In the genomic region with DNA sequence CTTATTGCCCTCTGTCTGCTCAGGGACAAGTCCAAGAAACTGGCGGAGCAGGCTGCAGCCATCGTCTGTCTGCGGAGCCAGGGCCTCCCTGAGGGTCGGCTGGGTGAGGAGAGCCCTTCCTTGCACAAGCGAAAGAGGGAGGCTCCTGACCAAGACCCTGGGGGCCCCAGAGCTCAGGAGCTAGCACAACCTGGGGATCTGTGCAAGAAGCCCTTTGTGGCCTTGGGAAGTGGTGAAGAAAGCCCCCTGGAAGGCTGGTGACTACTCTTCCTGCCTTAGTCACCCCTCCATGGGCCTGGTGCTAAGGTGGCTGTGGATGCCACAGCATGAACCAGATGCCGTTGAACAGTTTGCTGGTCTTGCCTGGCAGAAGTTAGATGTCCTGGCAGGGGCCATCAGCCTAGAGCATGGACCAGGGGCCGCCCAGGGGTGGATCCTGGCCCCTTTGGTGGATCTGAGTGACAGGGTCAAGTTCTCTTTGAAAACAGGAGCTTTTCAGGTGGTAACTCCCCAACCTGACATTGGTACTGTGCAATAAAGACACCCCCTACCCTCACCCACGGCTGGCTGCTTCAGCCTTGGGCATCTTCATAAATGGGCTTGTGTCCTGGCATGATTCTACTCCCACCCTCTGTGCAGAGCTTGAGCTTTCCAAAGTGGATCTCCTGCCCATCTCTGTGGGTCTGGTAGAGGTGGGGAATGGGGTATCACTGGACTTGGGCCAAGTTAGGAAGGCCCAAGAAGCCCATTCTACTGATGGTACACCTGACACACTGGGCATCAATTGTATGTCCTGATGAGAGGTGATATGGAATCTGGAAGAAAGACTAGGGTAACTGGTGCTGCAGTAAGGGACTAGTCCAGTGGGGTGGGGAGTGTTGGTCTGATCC, we compare ENCODE assay signal across 1 cellular context.
TF ChIP-seq lines count a peak whose summit lies in the region.

No MANE protein-coding gene starts in this region.

TF ChIP-seq in K562, 482 proteins besides CTCF, POLR2A, EP300 and RAD21 (continues in another document):
- no peak for TF ChIP-seq RBM17 (IDR thresholded peaks at IDR 0.05; ENCODE audit: borderline replicate concordance, low read depth, low read length)
- TF ChIP-seq BRD9 (IDR thresholded peaks at IDR 0.05; ENCODE audit: low read depth, partially characterized antibody) = peak; percentile 18
- no peak for TF ChIP-seq RB1 (IDR thresholded peaks at IDR 0.05; ENCODE audit: low read depth)
- TF ChIP-seq PHF20 (IDR thresholded peaks at IDR 0.05; ENCODE audit: partially characterized antibody) = no peak
- no peak for TF ChIP-seq ZNF347 (CRISPR knock-in tag; IDR thresholded peaks at IDR 0.05; ENCODE audit: low read depth)
- TF ChIP-seq, protein P1, sequence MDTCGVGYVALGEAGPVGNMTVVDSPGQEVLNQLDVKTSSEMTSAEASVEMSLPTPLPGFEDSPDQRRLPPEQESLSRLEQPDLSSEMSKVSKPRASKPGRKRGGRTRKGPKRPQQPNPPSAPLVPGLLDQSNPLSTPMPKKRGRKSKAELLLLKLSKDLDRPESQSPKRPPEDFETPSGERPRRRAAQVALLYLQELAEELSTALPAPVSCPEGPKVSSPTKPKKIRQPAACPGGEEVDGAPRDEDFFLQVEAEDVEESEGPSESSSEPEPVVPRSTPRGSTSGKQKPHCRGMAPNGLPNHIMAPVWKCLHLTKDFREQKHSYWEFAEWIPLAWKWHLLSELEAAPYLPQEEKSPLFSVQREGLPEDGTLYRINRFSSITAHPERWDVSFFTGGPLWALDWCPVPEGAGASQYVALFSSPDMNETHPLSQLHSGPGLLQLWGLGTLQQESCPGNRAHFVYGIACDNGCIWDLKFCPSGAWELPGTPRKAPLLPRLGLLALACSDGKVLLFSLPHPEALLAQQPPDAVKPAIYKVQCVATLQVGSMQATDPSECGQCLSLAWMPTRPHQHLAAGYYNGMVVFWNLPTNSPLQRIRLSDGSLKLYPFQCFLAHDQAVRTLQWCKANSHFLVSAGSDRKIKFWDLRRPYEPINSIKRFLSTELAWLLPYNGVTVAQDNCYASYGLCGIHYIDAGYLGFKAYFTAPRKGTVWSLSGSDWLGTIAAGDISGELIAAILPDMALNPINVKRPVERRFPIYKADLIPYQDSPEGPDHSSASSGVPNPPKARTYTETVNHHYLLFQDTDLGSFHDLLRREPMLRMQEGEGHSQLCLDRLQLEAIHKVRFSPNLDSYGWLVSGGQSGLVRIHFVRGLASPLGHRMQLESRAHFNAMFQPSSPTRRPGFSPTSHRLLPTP (IDR thresholded peaks at IDR 0.05; ENCODE audit: borderline replicate concordance, extremely low read depth, insufficient read length) = no peak
- TF ChIP-seq HDAC8 (tag; IDR thresholded peaks at IDR 0.05) = no peak
- no peak for TF ChIP-seq EP400 (IDR thresholded peaks at IDR 0.05)
- TF ChIP-seq NFIX (CRISPR knock-in tag; IDR thresholded peaks at IDR 0.05; ENCODE audit: low read depth) = no peak
- TF ChIP-seq BMI1 (IDR thresholded peaks at IDR 0.05; ENCODE audit: low read length) = no peak
- 0 out of 2 replicates have a peak, but pooled peaks have one; percentile 60 for TF ChIP-seq NR4A1 (CRISPR knock-in tag; IDR thresholded peaks at IDR 0.05)
- no peak for TF ChIP-seq NR4A1 (tag; IDR thresholded peaks at IDR 0.05)
- TF ChIP-seq GTF2E2 (tag; IDR thresholded peaks at IDR 0.05) = no peak
- TF ChIP-seq GABPB1 (CRISPR knock-in tag; IDR thresholded peaks at IDR 0.05) = no peak
- TF ChIP-seq ZC3H11A (IDR thresholded peaks at IDR 0.05; ENCODE audit: low read depth, low read length) = no peak
- TF ChIP-seq ZNF445 (CRISPR knock-in tag; IDR thresholded peaks at IDR 0.05; ENCODE audit: low read depth) = no peak
- TF ChIP-seq MAZ (CRISPR knock-in tag; conservative IDR thresholded peaks at IDR 0.05 in 1 of 2, IDR thresholded peaks at IDR 0.05 in 1 of 2) = no peak
- TF ChIP-seq BCL6 (CRISPR knock-in tag; IDR thresholded peaks at IDR 0.05) = no peak
- TF ChIP-seq GATAD2B (IDR thresholded peaks at IDR 0.05; ENCODE audit: borderline replicate concordance) = no peak
- no peak for TF ChIP-seq KHSRP (IDR thresholded peaks at IDR 0.05)
- no peak for TF ChIP-seq HDAC1 (IDR thresholded peaks at IDR 0.05)
- no peak for TF ChIP-seq CBX3 (IDR thresholded peaks at IDR 0.05; ENCODE audit: borderline replicate concordance in 1 of 2, low read length in 2 of 2)
- TF ChIP-seq, protein P2, sequence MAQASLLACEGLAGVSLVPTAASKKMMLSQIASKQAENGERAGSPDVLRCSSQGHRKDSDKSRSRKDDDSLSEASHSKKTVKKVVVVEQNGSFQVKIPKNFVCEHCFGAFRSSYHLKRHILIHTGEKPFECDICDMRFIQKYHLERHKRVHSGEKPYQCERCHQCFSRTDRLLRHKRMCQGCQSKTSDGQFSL (CRISPR knock-in tag; IDR thresholded peaks at IDR 0.05) = no peak
- TF ChIP-seq, protein P2 (tag; IDR thresholded peaks at IDR 0.05) = no peak
- TF ChIP-seq ZNF75A (CRISPR knock-in tag; IDR thresholded peaks at IDR 0.05) = no peak
- TF ChIP-seq ZNF12 (CRISPR knock-in tag; IDR thresholded peaks at IDR 0.05) = peak; percentile 90; the same call in 1 of the 2 replicates
- TF ChIP-seq PHB (CRISPR knock-in tag; IDR thresholded peaks at IDR 0.05) = no peak
- no peak for TF ChIP-seq FOXK1 (CRISPR knock-in tag; IDR thresholded peaks at IDR 0.05; ENCODE audit: borderline replicate concordance)
- TF ChIP-seq, protein P3, sequence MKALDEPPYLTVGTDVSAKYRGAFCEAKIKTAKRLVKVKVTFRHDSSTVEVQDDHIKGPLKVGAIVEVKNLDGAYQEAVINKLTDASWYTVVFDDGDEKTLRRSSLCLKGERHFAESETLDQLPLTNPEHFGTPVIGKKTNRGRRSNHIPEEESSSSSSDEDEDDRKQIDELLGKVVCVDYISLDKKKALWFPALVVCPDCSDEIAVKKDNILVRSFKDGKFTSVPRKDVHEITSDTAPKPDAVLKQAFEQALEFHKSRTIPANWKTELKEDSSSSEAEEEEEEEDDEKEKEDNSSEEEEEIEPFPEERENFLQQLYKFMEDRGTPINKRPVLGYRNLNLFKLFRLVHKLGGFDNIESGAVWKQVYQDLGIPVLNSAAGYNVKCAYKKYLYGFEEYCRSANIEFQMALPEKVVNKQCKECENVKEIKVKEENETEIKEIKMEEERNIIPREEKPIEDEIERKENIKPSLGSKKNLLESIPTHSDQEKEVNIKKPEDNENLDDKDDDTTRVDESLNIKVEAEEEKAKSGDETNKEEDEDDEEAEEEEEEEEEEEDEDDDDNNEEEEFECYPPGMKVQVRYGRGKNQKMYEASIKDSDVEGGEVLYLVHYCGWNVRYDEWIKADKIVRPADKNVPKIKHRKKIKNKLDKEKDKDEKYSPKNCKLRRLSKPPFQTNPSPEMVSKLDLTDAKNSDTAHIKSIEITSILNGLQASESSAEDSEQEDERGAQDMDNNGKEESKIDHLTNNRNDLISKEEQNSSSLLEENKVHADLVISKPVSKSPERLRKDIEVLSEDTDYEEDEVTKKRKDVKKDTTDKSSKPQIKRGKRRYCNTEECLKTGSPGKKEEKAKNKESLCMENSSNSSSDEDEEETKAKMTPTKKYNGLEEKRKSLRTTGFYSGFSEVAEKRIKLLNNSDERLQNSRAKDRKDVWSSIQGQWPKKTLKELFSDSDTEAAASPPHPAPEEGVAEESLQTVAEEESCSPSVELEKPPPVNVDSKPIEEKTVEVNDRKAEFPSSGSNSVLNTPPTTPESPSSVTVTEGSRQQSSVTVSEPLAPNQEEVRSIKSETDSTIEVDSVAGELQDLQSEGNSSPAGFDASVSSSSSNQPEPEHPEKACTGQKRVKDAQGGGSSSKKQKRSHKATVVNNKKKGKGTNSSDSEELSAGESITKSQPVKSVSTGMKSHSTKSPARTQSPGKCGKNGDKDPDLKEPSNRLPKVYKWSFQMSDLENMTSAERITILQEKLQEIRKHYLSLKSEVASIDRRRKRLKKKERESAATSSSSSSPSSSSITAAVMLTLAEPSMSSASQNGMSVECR (CRISPR knock-in tag; IDR thresholded peaks at IDR 0.05) = no peak
- TF ChIP-seq HNRNPL (IDR thresholded peaks at IDR 0.05; ENCODE audit: low read depth, low read length) = no peak; the same call in 1 of the 2 replicates
- TF ChIP-seq, protein P4, sequence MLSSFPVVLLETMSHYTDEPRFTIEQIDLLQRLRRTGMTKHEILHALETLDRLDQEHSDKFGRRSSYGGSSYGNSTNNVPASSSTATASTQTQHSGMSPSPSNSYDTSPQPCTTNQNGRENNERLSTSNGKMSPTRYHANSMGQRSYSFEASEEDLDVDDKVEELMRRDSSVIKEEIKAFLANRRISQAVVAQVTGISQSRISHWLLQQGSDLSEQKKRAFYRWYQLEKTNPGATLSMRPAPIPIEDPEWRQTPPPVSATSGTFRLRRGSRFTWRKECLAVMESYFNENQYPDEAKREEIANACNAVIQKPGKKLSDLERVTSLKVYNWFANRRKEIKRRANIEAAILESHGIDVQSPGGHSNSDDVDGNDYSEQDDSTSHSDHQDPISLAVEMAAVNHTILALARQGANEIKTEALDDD (IDR thresholded peaks at IDR 0.05) = 0 out of 2 replicates have a peak, but pooled peaks have one; percentile 61
- no peak for TF ChIP-seq HDGF (IDR thresholded peaks at IDR 0.05)
- no peak for TF ChIP-seq TEAD4 (IDR thresholded peaks at IDR 0.05; ENCODE audit: low read length)
- no peak for TF ChIP-seq TEAD4 (CRISPR knock-in tag; IDR thresholded peaks at IDR 0.05; ENCODE audit: borderline replicate concordance)
- TF ChIP-seq DACH1 (IDR thresholded peaks at IDR 0.05; ENCODE audit: partially characterized antibody) = no peak
- TF ChIP-seq HDAC3 (IDR thresholded peaks at IDR 0.05; ENCODE audit: borderline replicate concordance, partially characterized antibody) = no peak
- no peak for TF ChIP-seq ZNF174 (CRISPR knock-in tag; IDR thresholded peaks at IDR 0.05)
- TF ChIP-seq RFX1 (IDR thresholded peaks at IDR 0.05) = no peak
- TF ChIP-seq ZNF717 (CRISPR knock-in tag; IDR thresholded peaks at IDR 0.05) = no peak
- TF ChIP-seq, protein P5, sequence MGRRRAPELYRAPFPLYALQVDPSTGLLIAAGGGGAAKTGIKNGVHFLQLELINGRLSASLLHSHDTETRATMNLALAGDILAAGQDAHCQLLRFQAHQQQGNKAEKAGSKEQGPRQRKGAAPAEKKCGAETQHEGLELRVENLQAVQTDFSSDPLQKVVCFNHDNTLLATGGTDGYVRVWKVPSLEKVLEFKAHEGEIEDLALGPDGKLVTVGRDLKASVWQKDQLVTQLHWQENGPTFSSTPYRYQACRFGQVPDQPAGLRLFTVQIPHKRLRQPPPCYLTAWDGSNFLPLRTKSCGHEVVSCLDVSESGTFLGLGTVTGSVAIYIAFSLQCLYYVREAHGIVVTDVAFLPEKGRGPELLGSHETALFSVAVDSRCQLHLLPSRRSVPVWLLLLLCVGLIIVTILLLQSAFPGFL (CRISPR knock-in tag; IDR thresholded peaks at IDR 0.05) = no peak
- no peak for TF ChIP-seq ZKSCAN3 (CRISPR knock-in tag; IDR thresholded peaks at IDR 0.05)
- no peak for TF ChIP-seq LCOR (CRISPR knock-in tag; IDR thresholded peaks at IDR 0.05)
- no peak for TF ChIP-seq SAFB2 (IDR thresholded peaks at IDR 0.05; ENCODE audit: borderline replicate concordance, low read depth, low read length, severe bottlenecking)
- TF ChIP-seq NFRKB (IDR thresholded peaks at IDR 0.05; ENCODE audit: low read depth) = peak; percentile 40
- no peak for TF ChIP-seq FIP1L1 (IDR thresholded peaks at IDR 0.05; ENCODE audit: low read depth, low read length, poor library complexity, severe bottlenecking)
- 0 out of 2 replicates have a peak, but pooled peaks have one; percentile 22 for TF ChIP-seq ZBTB17 (CRISPR knock-in tag; IDR thresholded peaks at IDR 0.05)
- TF ChIP-seq, protein P6, sequence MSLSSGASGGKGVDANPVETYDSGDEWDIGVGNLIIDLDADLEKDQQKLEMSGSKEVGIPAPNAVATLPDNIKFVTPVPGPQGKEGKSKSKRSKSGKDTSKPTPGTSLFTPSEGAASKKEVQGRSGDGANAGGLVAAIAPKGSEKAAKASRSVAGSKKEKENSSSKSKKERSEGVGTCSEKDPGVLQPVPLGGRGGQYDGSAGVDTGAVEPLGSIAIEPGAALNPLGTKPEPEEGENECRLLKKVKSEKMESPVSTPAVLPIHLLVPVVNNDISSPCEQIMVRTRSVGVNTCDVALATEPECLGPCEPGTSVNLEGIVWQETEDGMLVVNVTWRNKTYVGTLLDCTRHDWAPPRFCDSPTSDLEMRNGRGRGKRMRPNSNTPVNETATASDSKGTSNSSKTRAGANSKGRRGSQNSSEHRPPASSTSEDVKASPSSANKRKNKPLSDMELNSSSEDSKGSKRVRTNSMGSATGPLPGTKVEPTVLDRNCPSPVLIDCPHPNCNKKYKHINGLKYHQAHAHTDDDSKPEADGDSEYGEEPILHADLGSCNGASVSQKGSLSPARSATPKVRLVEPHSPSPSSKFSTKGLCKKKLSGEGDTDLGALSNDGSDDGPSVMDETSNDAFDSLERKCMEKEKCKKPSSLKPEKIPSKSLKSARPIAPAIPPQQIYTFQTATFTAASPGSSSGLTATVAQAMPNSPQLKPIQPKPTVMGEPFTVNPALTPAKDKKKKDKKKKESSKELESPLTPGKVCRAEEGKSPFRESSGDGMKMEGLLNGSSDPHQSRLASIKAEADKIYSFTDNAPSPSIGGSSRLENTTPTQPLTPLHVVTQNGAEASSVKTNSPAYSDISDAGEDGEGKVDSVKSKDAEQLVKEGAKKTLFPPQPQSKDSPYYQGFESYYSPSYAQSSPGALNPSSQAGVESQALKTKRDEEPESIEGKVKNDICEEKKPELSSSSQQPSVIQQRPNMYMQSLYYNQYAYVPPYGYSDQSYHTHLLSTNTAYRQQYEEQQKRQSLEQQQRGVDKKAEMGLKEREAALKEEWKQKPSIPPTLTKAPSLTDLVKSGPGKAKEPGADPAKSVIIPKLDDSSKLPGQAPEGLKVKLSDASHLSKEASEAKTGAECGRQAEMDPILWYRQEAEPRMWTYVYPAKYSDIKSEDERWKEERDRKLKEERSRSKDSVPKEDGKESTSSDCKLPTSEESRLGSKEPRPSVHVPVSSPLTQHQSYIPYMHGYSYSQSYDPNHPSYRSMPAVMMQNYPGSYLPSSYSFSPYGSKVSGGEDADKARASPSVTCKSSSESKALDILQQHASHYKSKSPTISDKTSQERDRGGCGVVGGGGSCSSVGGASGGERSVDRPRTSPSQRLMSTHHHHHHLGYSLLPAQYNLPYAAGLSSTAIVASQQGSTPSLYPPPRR (CRISPR knock-in tag; IDR thresholded peaks at IDR 0.05; ENCODE audit: borderline replicate concordance) = no peak
- TF ChIP-seq CHD2 (IDR thresholded peaks at IDR 0.05; ENCODE audit: low read depth, low read length) = no peak
- 0 out of 2 replicates have a peak, but pooled peaks have one; percentile 44 for TF ChIP-seq PHTF2 (CRISPR knock-in tag; IDR thresholded peaks at IDR 0.05)
- TF ChIP-seq, protein P7, sequence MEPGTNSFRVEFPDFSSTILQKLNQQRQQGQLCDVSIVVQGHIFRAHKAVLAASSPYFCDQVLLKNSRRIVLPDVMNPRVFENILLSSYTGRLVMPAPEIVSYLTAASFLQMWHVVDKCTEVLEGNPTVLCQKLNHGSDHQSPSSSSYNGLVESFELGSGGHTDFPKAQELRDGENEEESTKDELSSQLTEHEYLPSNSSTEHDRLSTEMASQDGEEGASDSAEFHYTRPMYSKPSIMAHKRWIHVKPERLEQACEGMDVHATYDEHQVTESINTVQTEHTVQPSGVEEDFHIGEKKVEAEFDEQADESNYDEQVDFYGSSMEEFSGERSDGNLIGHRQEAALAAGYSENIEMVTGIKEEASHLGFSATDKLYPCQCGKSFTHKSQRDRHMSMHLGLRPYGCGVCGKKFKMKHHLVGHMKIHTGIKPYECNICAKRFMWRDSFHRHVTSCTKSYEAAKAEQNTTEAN (CRISPR knock-in tag; IDR thresholded peaks at IDR 0.05) = no peak
- peak; percentile 62; the same call in 1 of the 2 replicates for TF ChIP-seq ZNF311 (CRISPR knock-in tag; IDR thresholded peaks at IDR 0.05)
